In genomic region chrX:115894087-115894486, GRCh38 we compare ENCODE assay signal across 8 cellular contexts.
DNase-seq lines count a peak whose midpoint lies in the region; ATAC-seq and TF ChIP-seq lines count a peak whose summit lies in the region.

No MANE protein-coding gene starts in this region.

- no peaks in the 10 kb centered on the region for H3K27me3 Mint-ChIP-seq in mesothelial cell of epicardium (ENCODE audit: low read depth)

- intact Hi-C loops in Right ventricle myocardium superior (cut with DNase I) = no loop called here

- H3K27ac Mint-ChIP-seq in mesothelial cell of epicardium = no peak overlapping the region

- ATAC-seq in GM18498 (IDR thresholded peaks at IDR 0.05; ENCODE audit: unreplicated experiment) (peak; percentile 54), Right ventricle myocardium superior (ENCODE audit: poor library complexity) (no peak)

- DNase-seq in amygdala (lab: John Stamatoyannopoulos, UW) (peak in 33 of 56 donors; percentile 0 to 73 (median 17)), nucleus accumbens (lab: John Stamatoyannopoulos, UW) (peak in 40 of 56 donors; percentile 0 to 74 (median 19)), Right ventricle myocardium superior (no peak), mesothelial cell of epicardium (ENCODE audit: low spot score in 2 of 2, unreplicated experiment in 2 of 2) (no peak)
- no peak for DNase-seq in activated CD4-positive, CD25-positive, alpha-beta regulatory T cell (lab: John Stamatoyannopoulos, UW)
- no peak for DNase-seq in activated effector memory CD4-positive, alpha-beta T cell treated with anti-CD3 and anti-CD28 coated beads, Interleukin-2, amount 50 U/mL, for 16 hours

- H3K4me1 Mint-ChIP-seq in mesothelial cell of epicardium = no peaks in the 10 kb centered on the region

- H3K36me3 Mint-ChIP-seq in mesothelial cell of epicardium = peaks cover 65% of the 10 kb centered on the region

- no peak overlapping the region for H3K4me3 Mint-ChIP-seq in mesothelial cell of epicardium

- peaks cover 68% of the 10 kb centered on the region for H3K9me3 Mint-ChIP-seq in mesothelial cell of epicardium

- TF ChIP-seq CTCF in LNCAP (IDR thresholded peaks at IDR 0.05) (peak; percentile 18; the same call in 1 of the 2 replicates), mesothelial cell of epicardium (IDR thresholded peaks at IDR 0.05; ENCODE audit: unreplicated experiment) (no peak)

Comparison
In these comparisons a context has a peak if more than half of its experiments do, and no peak if none do; other contexts are left out.
1. DNase-seq: peak in amygdala (33 of 56) and nucleus accumbens (40 of 56); none in activated CD4-positive, CD25-positive, alpha-beta regulatory T cell (0 of 4), activated effector memory CD4-positive, alpha-beta T cell treated with anti-CD3 and anti-CD28 coated beads, Interleukin-2, amount 50 U/mL, for 16 hours (single experiment), Right ventricle myocardium superior (single experiment) and mesothelial cell of epicardium (0 of 2).